In genomic region chr19:31783592-31783991, GRCh38 we compare ENCODE assay signal across 29 cellular contexts.
"Had no signal": no experiment of that assay in that cellular context is flagged by ENCODE, and none has a peak within 500 bp of the region (broad histone marks: within the 10 kb centered on the region; RNA-seq: fewer than 3 reads in every experiment).

No MANE protein-coding gene starts in this region.

- H3K27ac Mint-ChIP-seq: activated naive CD4-positive, alpha-beta T cell treated with anti-CD3 and anti-CD28 coated beads for 36 hours; activated naive CD8-positive, alpha-beta T cell treated with anti-CD3 and anti-CD28 coated beads for 36 hours; activated T-helper 1 cell treated with anti-CD3 and anti-CD28 coated beads, Interleukin-12 subunit alpha, Interleukin-12 subunit beta, Interleukin-2, Interleukin-4 antibody, amounts not matched to agents 30 ng/mL and 10 ng/mL and 1 ng/mL, durations not matched to agents 14 hours and 24 hours and 36 hours; natural killer cell; stimulated activated effector memory CD8-positive, alpha-beta T cell treated with anti-CD3 and anti-CD28 coated beads, Interleukin-12 subunit alpha, Interleukin-12 subunit beta, amount 100 ng/mL, for 72 hours; T-helper 2 cell treated with Interferon-gamma antibody and Interleukin-4, amounts not matched to agents 5 μg/mL and 100 μg/mL, for 36 hours had no signal

- H3K4me3 ChIP-seq: adrenal gland, body of pancreas, esophagus muscularis mucosa, heart right ventricle, left lung, lower lobe of right lung, sigmoid colon, stomach, thyroid gland, upper lobe of right lung had no signal

- H3K4me3 Mint-ChIP-seq: activated naive CD4-positive, alpha-beta T cell treated with anti-CD3 and anti-CD28 coated beads for 36 hours; activated naive CD8-positive, alpha-beta T cell treated with anti-CD3 and anti-CD28 coated beads for 36 hours; activated T-helper 1 cell treated with anti-CD3 and anti-CD28 coated beads, Interleukin-12 subunit alpha, Interleukin-12 subunit beta, Interleukin-2, Interleukin-4 antibody, amounts not matched to agents 30 ng/mL and 10 ng/mL and 1 ng/mL, durations not matched to agents 14 hours and 24 hours and 36 hours; natural killer cell; stimulated activated effector memory CD8-positive, alpha-beta T cell treated with anti-CD3 and anti-CD28 coated beads, Interleukin-12 subunit alpha, Interleukin-12 subunit beta, amount 100 ng/mL, for 72 hours; T-helper 2 cell treated with Interferon-gamma antibody and Interleukin-4, amounts not matched to agents 5 μg/mL and 100 μg/mL, for 36 hours had no signal

- H3K36me3 Mint-ChIP-seq: activated naive CD8-positive, alpha-beta T cell treated with anti-CD3 and anti-CD28 coated beads for 36 hours; natural killer cell; stimulated activated effector memory CD8-positive, alpha-beta T cell treated with anti-CD3 and anti-CD28 coated beads, Interleukin-12 subunit alpha, Interleukin-12 subunit beta, amount 100 ng/mL, for 72 hours had no signal

- H3K9me3 Mint-ChIP-seq: activated naive CD4-positive, alpha-beta T cell treated with anti-CD3 and anti-CD28 coated beads for 36 hours; activated naive CD8-positive, alpha-beta T cell treated with anti-CD3 and anti-CD28 coated beads for 36 hours; activated T-helper 1 cell treated with anti-CD3 and anti-CD28 coated beads, Interleukin-12 subunit alpha, Interleukin-12 subunit beta, Interleukin-2, Interleukin-4 antibody, amounts not matched to agents 30 ng/mL and 10 ng/mL and 1 ng/mL, durations not matched to agents 14 hours and 24 hours and 36 hours; natural killer cell; stimulated activated effector memory CD8-positive, alpha-beta T cell treated with anti-CD3 and anti-CD28 coated beads, Interleukin-12 subunit alpha, Interleukin-12 subunit beta, amount 100 ng/mL, for 72 hours; T-helper 2 cell treated with Interferon-gamma antibody and Interleukin-4, amounts not matched to agents 5 μg/mL and 100 μg/mL, for 36 hours had no signal

- DNase-seq: activated CD4-positive, alpha-beta T cell treated with anti-CD3 and anti-CD28 coated beads for 48 hours; activated CD4-positive, alpha-beta T cell treated with anti-CD3 and anti-CD28 coated beads, Interleukin-2, amount 50 U/mL, for 48 hours; activated CD8-positive, alpha-beta memory T cell treated with anti-CD3 and anti-CD28 coated beads, Interleukin-2, amount 50 U/mL, for 4 hours; activated effector memory CD4-positive, alpha-beta T cell treated with anti-CD3 and anti-CD28 coated beads, Interleukin-2, amount 50 U/mL, for 16 hours; activated naive CD4-positive, alpha-beta T cell treated with anti-CD3 and anti-CD28 coated beads for 36 hours; activated naive CD8-positive, alpha-beta T cell treated with anti-CD3 and anti-CD28 coated beads for 36 hours; activated T-cell treated with anti-CD3 and anti-CD28 coated beads, Interleukin-2, amount 50 U/mL, for 1 hour; adrenal gland; aorta; body of pancreas; dermis blood vessel endothelial cell; effector CD4-positive, alpha-beta T cell; foreskin keratinocyte; heart right ventricle; lower lobe of right lung; mesendoderm; natural killer cell; sigmoid colon; small intestine; stimulated activated CD4-positive, alpha-beta T cell treated with anti-CD3 and anti-CD28 coated beads, Interleukin-4, amount 100 ng/mL, for 24 hours; stomach; thyroid gland; upper lobe of right lung had no signal

- H3K4me1 Mint-ChIP-seq: activated naive CD8-positive, alpha-beta T cell treated with anti-CD3 and anti-CD28 coated beads for 36 hours; natural killer cell; stimulated activated effector memory CD8-positive, alpha-beta T cell treated with anti-CD3 and anti-CD28 coated beads, Interleukin-12 subunit alpha, Interleukin-12 subunit beta, amount 100 ng/mL, for 72 hours had no signal

- ATAC-seq: activated CD4-positive, CD25-positive, alpha-beta regulatory T cell treated with anti-CD3 and anti-CD28 coated beads, Interleukin-2, amount 50 U/mL, for 24 hours; body of pancreas; foreskin keratinocyte; left lung; natural killer cell; upper lobe of right lung had no signal
